Comparison of ENCODE assay signal across 13 cellular contexts in genomic region chr2:23388756-23389514, GRCh38.
"Had no signal": no experiment of that assay in that cellular context is flagged by ENCODE, and none has a peak within 500 bp of the region (broad histone marks: within the 10 kb centered on the region; RNA-seq: fewer than 3 reads in every experiment).

No MANE protein-coding gene starts in this region.

- H3K4me3 Mint-ChIP-seq: activated naive CD8-positive, alpha-beta T cell had no signal

- DNase-seq: activated CD4-positive, alpha-beta T cell treated with anti-CD3 and anti-CD28 coated beads, Interleukin-2, amount 50 U/mL, for 4 hours; activated gamma-delta T cell; activated T-cell treated with anti-CD3 and anti-CD28 coated beads, Interleukin-2, amount 50 U/mL, for 1 hour; caudate nucleus; colonic mucosa; effector CD8-positive, alpha-beta T cell; islet precursor cell; left ventricle myocardium inferior; mesenchymal stem cell; small intestine; uterus had no signal

- H3K27ac Mint-ChIP-seq: activated naive CD8-positive, alpha-beta T cell had no signal

- H3K36me3 Mint-ChIP-seq: activated naive CD8-positive, alpha-beta T cell had no signal

- ATAC-seq: activated CD4-positive, CD25-positive, alpha-beta regulatory T cell treated with anti-CD3 and anti-CD28 coated beads, Interleukin-2, amount 50 U/mL, for 24 hours had no signal
